In genomic region chr10:112296908-112297331, GRCh38 we compare ENCODE assay signal across 1 cellular context.
TF ChIP-seq lines count a peak whose summit lies in the region.

No MANE protein-coding gene starts in this region.

TF ChIP-seq in liver, 16 proteins besides CTCF, POLR2A, EP300 and RAD21 (continued from another document):
- peak; percentile 78 for TF ChIP-seq REST (IDR thresholded peaks at IDR 0.05)
- TF ChIP-seq GABPA (IDR thresholded peaks at IDR 0.05 in 1 of 2, conservative IDR thresholded peaks at IDR 0.05 in 1 of 2) = no peak
- peak; percentile 79 for TF ChIP-seq SP1 (IDR thresholded peaks at IDR 0.05)
- peak; percentile 29 to 65 for TF ChIP-seq JUND (IDR thresholded peaks at IDR 0.05)
- peak; percentile 72 to 91 for TF ChIP-seq RXRA (IDR thresholded peaks at IDR 0.05)
- peak; percentile 18 for TF ChIP-seq HNF4G (IDR thresholded peaks at IDR 0.05)
